Comparison of ENCODE assay signal across 11 cellular contexts in the genomic region with DNA sequence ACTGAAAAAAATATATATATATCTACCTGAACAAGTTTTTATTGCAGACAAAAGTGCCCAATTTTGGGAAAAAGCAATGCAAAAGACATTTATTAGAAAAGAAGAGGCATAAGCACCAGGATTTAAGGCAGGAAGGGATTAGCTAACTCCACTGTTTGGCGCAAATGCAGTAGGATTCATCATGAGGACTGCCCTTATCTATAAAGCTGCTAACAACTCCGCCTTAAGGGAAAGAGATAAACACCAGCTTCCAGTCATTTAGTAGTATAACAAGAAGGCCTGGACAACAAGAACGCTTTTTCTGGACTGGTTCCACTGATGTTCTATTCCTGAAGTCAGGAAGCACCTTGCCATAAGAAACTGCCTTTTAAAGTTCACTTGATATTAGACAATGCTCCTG. TPM values are rescaled to one million over a fixed set of nuclear protein-coding genes. Genes with fewer than 3 reads are reported as not detected.
"Had no signal": no experiment of that assay in that cellular context is flagged by ENCODE, and none has a peak within 500 bp of the region (broad histone marks: within the 10 kb centered on the region; RNA-seq: fewer than 3 reads in every experiment).

No MANE protein-coding gene starts in this region.

- H3K4me2 ChIP-seq: GM23338 had no signal

- H3K4me1 ChIP-seq: HAP-1 had no signal

- H3K36me3 ChIP-seq: HAP-1 had no signal

- DNase-seq: GM23248, GOT3, H7, H9, HCEC 1CT, HFFc6 had no signal

- FAIRE-seq: H1, H54 had no signal

- H3K9ac ChIP-seq: GM23248 had no signal

- H3K27ac ChIP-seq: GM23248 had no signal

- H3K4me3 ChIP-seq: GM23248, GM23338, HAP-1 had no signal

- ATAC-seq: GM23338, HCT116 had no signal

RNA-seq across cellular contexts. Expression of gene FSHR, which starts 52.9 kb away (rescaled TPM):
- polyA plus RNA-seq: GM23248, GM23338, H1 had no signal
